In the genomic region with DNA sequence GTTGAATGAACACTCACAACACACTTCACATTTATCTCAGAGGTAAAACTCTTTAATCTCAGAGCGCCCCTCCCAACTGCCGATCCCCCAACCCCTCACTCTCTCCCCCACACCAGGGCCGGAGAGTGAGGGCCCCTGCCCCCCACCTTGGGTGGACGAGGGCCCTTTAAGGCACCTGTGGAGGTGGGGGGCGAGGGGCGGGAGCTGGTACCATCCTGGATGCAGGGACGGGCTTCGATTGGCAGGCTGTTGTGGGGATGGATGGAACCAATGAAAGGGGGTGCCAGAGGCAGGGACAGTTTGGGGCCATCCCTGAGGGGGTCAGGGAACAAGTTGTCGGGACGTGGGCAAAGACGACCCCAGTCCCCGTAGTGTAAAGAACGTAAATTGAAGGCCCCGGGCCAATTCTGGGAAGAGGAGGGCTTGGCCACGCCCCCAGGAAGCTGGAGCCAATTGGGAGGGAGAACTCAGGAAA, we compare ENCODE assay signal across 1 cellular context.
TF ChIP-seq lines count a peak whose summit lies in the region.

No MANE protein-coding gene starts in this region.

TF ChIP-seq in GM12878, 131 proteins besides CTCF, POLR2A, EP300 and RAD21 (continues in another document):
- TF ChIP-seq ZNF274 (IDR thresholded peaks at IDR 0.05; ENCODE audit: insufficient read depth, insufficient read length), result no peak
- TF ChIP-seq, protein P1, sequence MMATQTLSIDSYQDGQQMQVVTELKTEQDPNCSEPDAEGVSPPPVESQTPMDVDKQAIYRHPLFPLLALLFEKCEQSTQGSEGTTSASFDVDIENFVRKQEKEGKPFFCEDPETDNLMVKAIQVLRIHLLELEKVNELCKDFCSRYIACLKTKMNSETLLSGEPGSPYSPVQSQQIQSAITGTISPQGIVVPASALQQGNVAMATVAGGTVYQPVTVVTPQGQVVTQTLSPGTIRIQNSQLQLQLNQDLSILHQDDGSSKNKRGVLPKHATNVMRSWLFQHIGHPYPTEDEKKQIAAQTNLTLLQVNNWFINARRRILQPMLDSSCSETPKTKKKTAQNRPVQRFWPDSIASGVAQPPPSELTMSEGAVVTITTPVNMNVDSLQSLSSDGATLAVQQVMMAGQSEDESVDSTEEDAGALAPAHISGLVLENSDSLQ (IDR thresholded peaks at IDR 0.05), result peak; percentile 74; the same call in 1 of the 2 replicates
- TF ChIP-seq EZH2 (IDR thresholded peaks at IDR 0.05; ENCODE audit: borderline replicate concordance, control insufficient read depth, low read depth, low read length), result no peak
- no peak for TF ChIP-seq SUZ12 (IDR thresholded peaks at IDR 0.05; ENCODE audit: unreplicated experiment)
- TF ChIP-seq, protein P2, sequence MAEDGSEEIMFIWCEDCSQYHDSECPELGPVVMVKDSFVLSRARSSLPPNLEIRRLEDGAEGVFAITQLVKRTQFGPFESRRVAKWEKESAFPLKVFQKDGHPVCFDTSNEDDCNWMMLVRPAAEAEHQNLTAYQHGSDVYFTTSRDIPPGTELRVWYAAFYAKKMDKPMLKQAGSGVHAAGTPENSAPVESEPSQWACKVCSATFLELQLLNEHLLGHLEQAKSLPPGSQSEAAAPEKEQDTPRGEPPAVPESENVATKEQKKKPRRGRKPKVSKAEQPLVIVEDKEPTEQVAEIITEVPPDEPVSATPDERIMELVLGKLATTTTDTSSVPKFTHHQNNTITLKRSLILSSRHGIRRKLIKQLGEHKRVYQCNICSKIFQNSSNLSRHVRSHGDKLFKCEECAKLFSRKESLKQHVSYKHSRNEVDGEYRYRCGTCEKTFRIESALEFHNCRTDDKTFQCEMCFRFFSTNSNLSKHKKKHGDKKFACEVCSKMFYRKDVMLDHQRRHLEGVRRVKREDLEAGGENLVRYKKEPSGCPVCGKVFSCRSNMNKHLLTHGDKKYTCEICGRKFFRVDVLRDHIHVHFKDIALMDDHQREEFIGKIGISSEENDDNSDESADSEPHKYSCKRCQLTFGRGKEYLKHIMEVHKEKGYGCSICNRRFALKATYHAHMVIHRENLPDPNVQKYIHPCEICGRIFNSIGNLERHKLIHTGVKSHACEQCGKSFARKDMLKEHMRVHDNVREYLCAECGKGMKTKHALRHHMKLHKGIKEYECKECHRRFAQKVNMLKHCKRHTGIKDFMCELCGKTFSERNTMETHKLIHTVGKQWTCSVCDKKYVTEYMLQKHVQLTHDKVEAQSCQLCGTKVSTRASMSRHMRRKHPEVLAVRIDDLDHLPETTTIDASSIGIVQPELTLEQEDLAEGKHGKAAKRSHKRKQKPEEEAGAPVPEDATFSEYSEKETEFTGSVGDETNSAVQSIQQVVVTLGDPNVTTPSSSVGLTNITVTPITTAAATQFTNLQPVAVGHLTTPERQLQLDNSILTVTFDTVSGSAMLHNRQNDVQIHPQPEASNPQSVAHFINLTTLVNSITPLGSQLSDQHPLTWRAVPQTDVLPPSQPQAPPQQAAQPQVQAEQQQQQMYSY (CRISPR knock-in tag; IDR thresholded peaks at IDR 0.05), result no peak
- TF ChIP-seq BRCA1 (IDR thresholded peaks at IDR 0.05; ENCODE audit: low read depth, low read length), result no peak
- TF ChIP-seq MYC (IDR thresholded peaks at IDR 0.05; ENCODE audit: insufficient read depth, insufficient read length, insufficient replicate concordance, low read length, severe bottlenecking), result no peak
- no peak for TF ChIP-seq HCFC1 (IDR thresholded peaks at IDR 0.05; ENCODE audit: low read length)
- TF ChIP-seq ETV6 (conservative IDR thresholded peaks at IDR 0.05 in 1 of 2, IDR thresholded peaks at IDR 0.05 in 1 of 2; ENCODE audit: borderline replicate concordance in 1 of 2, low read depth in 1 of 2), result no peak
- TF ChIP-seq CEBPB (IDR thresholded peaks at IDR 0.05; ENCODE audit: borderline replicate concordance in 1 of 2, low read depth in 2 of 2, low read length in 2 of 2), result no peak
- TF ChIP-seq HDAC6 (IDR thresholded peaks at IDR 0.05; ENCODE audit: unreplicated experiment), result no peak
- no peak for TF ChIP-seq PAX8 (IDR thresholded peaks at IDR 0.05)
- no peak for TF ChIP-seq BCL3 (IDR thresholded peaks at IDR 0.05; ENCODE audit: borderline replicate concordance, insufficient read depth, low read depth, low read length, poor library complexity, severe bottlenecking)
- TF ChIP-seq, protein P3, sequence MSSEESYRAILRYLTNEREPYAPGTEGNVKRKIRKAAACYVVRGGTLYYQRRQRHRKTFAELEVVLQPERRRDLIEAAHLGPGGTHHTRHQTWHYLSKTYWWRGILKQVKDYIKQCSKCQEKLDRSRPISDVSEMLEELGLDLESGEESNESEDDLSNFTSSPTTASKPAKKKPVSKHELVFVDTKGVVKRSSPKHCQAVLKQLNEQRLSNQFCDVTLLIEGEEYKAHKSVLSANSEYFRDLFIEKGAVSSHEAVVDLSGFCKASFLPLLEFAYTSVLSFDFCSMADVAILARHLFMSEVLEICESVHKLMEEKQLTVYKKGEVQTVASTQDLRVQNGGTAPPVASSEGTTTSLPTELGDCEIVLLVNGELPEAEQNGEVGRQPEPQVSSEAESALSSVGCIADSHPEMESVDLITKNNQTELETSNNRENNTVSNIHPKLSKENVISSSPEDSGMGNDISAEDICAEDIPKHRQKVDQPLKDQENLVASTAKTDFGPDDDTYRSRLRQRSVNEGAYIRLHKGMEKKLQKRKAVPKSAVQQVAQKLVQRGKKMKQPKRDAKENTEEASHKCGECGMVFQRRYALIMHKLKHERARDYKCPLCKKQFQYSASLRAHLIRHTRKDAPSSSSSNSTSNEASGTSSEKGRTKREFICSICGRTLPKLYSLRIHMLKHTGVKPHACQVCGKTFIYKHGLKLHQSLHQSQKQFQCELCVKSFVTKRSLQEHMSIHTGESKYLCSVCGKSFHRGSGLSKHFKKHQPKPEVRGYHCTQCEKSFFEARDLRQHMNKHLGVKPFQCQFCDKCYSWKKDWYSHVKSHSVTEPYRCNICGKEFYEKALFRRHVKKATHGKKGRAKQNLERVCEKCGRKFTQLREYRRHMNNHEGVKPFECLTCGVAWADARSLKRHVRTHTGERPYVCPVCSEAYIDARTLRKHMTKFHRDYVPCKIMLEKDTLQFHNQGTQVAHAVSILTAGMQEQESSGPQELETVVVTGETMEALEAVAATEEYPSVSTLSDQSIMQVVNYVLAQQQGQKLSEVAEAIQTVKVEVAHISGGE (CRISPR knock-in tag; IDR thresholded peaks at IDR 0.05), result no peak
- TF ChIP-seq RELB (IDR thresholded peaks at IDR 0.05; ENCODE audit: low read depth), result peak; percentile 69
- no peak for TF ChIP-seq MTA3 (IDR thresholded peaks at IDR 0.05; ENCODE audit: borderline replicate concordance, low read length)
- no peak for TF ChIP-seq FOS (IDR thresholded peaks at IDR 0.05; ENCODE audit: borderline replicate concordance, extremely low read depth, insufficient read length)
- no peak for TF ChIP-seq TCF7 (IDR thresholded peaks at IDR 0.05; ENCODE audit: borderline replicate concordance)
- no peak for TF ChIP-seq HDGF (IDR thresholded peaks at IDR 0.05)
- TF ChIP-seq TCF3 (IDR thresholded peaks at IDR 0.05; ENCODE audit: borderline replicate concordance, insufficient read depth, low read depth, low read length), result 0 out of 2 replicates have a peak, but pooled peaks have one; percentile 6
- no peak for TF ChIP-seq NKRF (conservative IDR thresholded peaks at IDR 0.05)
- 0 out of 2 replicates have a peak, but pooled peaks have one; percentile 12 for TF ChIP-seq YY1 (IDR thresholded peaks at IDR 0.05; ENCODE audit: low read depth, low read length)
- no peak for TF ChIP-seq SIN3A (IDR thresholded peaks at IDR 0.05; ENCODE audit: low read depth, low read length)
- TF ChIP-seq CBFB (IDR thresholded peaks at IDR 0.05; ENCODE audit: low read depth), result no peak
- no peak for TF ChIP-seq SPI1 (IDR thresholded peaks at IDR 0.05; ENCODE audit: borderline replicate concordance, insufficient read depth, low read depth, low read length)
- no peak; the same call in 1 of the 2 replicates for TF ChIP-seq SREBF1 (IDR thresholded peaks at IDR 0.05; ENCODE audit: low read length)
- no peak for TF ChIP-seq PML (IDR thresholded peaks at IDR 0.05; ENCODE audit: low read length)
- TF ChIP-seq MTA2 (IDR thresholded peaks at IDR 0.05; ENCODE audit: low read depth), result no peak
- no peak for TF ChIP-seq HDAC2 (IDR thresholded peaks at IDR 0.05)
- TF ChIP-seq, protein P4, sequence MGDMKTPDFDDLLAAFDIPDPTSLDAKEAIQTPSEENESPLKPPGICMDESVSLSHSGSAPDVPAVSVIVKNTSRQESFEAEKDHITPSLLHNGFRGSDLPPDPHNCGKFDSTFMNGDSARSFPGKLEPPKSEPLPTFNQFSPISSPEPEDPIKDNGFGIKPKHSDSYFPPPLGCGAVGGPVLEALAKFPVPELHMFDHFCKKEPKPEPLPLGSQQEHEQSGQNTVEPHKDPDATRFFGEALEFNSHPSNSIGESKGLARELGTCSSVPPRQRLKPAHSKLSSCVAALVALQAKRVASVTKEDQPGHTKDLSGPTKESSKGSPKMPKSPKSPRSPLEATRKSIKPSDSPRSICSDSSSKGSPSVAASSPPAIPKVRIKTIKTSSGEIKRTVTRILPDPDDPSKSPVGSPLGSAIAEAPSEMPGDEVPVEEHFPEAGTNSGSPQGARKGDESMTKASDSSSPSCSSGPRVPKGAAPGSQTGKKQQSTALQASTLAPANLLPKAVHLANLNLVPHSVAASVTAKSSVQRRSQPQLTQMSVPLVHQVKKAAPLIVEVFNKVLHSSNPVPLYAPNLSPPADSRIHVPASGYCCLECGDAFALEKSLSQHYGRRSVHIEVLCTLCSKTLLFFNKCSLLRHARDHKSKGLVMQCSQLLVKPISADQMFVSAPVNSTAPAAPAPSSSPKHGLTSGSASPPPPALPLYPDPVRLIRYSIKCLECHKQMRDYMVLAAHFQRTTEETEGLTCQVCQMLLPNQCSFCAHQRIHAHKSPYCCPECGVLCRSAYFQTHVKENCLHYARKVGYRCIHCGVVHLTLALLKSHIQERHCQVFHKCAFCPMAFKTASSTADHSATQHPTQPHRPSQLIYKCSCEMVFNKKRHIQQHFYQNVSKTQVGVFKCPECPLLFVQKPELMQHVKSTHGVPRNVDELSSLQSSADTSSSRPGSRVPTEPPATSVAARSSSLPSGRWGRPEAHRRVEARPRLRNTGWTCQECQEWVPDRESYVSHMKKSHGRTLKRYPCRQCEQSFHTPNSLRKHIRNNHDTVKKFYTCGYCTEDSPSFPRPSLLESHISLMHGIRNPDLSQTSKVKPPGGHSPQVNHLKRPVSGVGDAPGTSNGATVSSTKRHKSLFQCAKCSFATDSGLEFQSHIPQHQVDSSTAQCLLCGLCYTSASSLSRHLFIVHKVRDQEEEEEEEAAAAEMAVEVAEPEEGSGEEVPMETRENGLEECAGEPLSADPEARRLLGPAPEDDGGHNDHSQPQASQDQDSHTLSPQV (IDR thresholded peaks at IDR 0.05), result no peak
- TF ChIP-seq RB1 (IDR thresholded peaks at IDR 0.05; ENCODE audit: borderline replicate concordance), result no peak
- TF ChIP-seq CBX3 (IDR thresholded peaks at IDR 0.05; ENCODE audit: borderline replicate concordance, low read depth), result no peak
- TF ChIP-seq STAT1 (conservative IDR thresholded peaks at IDR 0.05), result no peak
- TF ChIP-seq, protein P5, sequence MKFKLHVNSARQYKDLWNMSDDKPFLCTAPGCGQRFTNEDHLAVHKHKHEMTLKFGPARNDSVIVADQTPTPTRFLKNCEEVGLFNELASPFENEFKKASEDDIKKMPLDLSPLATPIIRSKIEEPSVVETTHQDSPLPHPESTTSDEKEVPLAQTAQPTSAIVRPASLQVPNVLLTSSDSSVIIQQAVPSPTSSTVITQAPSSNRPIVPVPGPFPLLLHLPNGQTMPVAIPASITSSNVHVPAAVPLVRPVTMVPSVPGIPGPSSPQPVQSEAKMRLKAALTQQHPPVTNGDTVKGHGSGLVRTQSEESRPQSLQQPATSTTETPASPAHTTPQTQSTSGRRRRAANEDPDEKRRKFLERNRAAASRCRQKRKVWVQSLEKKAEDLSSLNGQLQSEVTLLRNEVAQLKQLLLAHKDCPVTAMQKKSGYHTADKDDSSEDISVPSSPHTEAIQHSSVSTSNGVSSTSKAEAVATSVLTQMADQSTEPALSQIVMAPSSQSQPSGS (IDR thresholded peaks at IDR 0.05; ENCODE audit: low read length), result no peak
- TF ChIP-seq SMC3 (IDR thresholded peaks at IDR 0.05; ENCODE audit: borderline replicate concordance, low read length), result no peak
- no peak for TF ChIP-seq SIX5 (IDR thresholded peaks at IDR 0.05; ENCODE audit: low read depth, low read length, severe bottlenecking)
- TF ChIP-seq KDM1A (IDR thresholded peaks at IDR 0.05; ENCODE audit: borderline replicate concordance), result no peak
